Comparison of ENCODE assay signal across 28 cellular contexts in genomic region chr5:171129308-171129707, GRCh38.
"Had no signal": no experiment of that assay in that cellular context is flagged by ENCODE, and none has a peak within 500 bp of the region (broad histone marks: within the 10 kb centered on the region; RNA-seq: fewer than 3 reads in every experiment).

No MANE protein-coding gene starts in this region.

- H3K36me3 Mint-ChIP-seq: activated naive CD4-positive, alpha-beta T cell treated with anti-CD3 and anti-CD28 coated beads, Interleukin-2, amount 50 U/mL, for 24 hours; immature natural killer cell; natural killer cell treated with Interleukin-12 subunit alpha and Interleukin-12 subunit beta and Interleukin-15 and Interleukin-18, amount 100 ng/mL, for 72 hours had no signal

- FAIRE-seq: bronchial epithelial cell, kidney, urothelium cell line had no signal

- ATAC-seq: activated CD8-positive, alpha-beta T cell treated with anti-CD3 and anti-CD28 coated beads for 36 hours; activated T-cell treated with anti-CD3 and anti-CD28 coated beads, Interleukin-2, amount 50 U/mL, for 4 hours; foreskin keratinocyte; lower lobe of right lung; mucosa of descending colon; natural killer cell treated with Interleukin-12 subunit alpha and Interleukin-12 subunit beta and Interleukin-15 and Interleukin-18, amount 100 ng/mL, for 72 hours; sciatic nerve; stimulated activated naive CD8-positive, alpha-beta T cell treated with anti-CD3 and anti-CD28 coated beads, Interleukin-15, Interleukin-2, amounts not matched to agents 100 U/mL and 50 U/mL, for 24 hours; T-helper 17 cell had no signal

- H3K27me3 ChIP-seq: esophagus muscularis mucosa, foreskin keratinocyte, testis, transverse colon had no signal

- H3K27me3 Mint-ChIP-seq: activated B cell treated with CpG ODN at 0.5 μM for 24 hours; activated CD8-positive, alpha-beta T cell treated with anti-CD3 and anti-CD28 coated beads for 36 hours; dendritic cell treated with granulocyte-macrophage colony-stimulating factor and Interleukin-4, amounts not matched to agents 40 ng/mL and 50 ng/mL, for 4 days; T-helper 17 cell had no signal

- H3K36me3 ChIP-seq: esophagus muscularis mucosa, lower lobe of right lung, transverse colon had no signal

- H3K9me3 ChIP-seq: esophagus muscularis mucosa, lower lobe of right lung, mucosa of descending colon, testis, transverse colon had no signal

- H3K27ac Mint-ChIP-seq: activated B cell treated with CpG ODN at 0.5 μM for 24 hours; activated CD8-positive, alpha-beta T cell treated with anti-CD3 and anti-CD28 coated beads for 36 hours; activated naive CD4-positive, alpha-beta T cell treated with anti-CD3 and anti-CD28 coated beads, Interleukin-2, amount 50 U/mL, for 24 hours; activated T-helper 2 cell treated with anti-CD3 and anti-CD28 coated beads, Interferon-gamma antibody, Interleukin-2, Interleukin-4, amounts not matched to agents 10 μg/mL and 5 μg/mL and 100 μg/mL, durations not matched to agents 14 hours and 24 hours and 36 hours; dendritic cell treated with granulocyte-macrophage colony-stimulating factor and Interleukin-4, amounts not matched to agents 40 ng/mL and 50 ng/mL, for 4 days; immature natural killer cell; natural killer cell treated with Interleukin-12 subunit alpha and Interleukin-12 subunit beta and Interleukin-15 and Interleukin-18, amount 100 ng/mL, for 72 hours; T-helper 17 cell had no signal

- H3K4me3 ChIP-seq: esophagus muscularis mucosa, lower lobe of right lung, mucosa of descending colon, skin epidermis, testis, transverse colon had no signal

- H3K4me1 Mint-ChIP-seq: activated B cell treated with CpG ODN at 0.5 μM for 24 hours; activated naive CD4-positive, alpha-beta T cell treated with anti-CD3 and anti-CD28 coated beads, Interleukin-2, amount 50 U/mL, for 24 hours; central memory CD8-positive, alpha-beta T cell; immature natural killer cell had no signal

- H3K9me3 Mint-ChIP-seq: activated B cell treated with CpG ODN at 0.5 μM for 24 hours; activated CD8-positive, alpha-beta T cell treated with anti-CD3 and anti-CD28 coated beads for 36 hours; activated naive CD4-positive, alpha-beta T cell treated with anti-CD3 and anti-CD28 coated beads, Interleukin-2, amount 50 U/mL, for 24 hours; activated T-cell treated with anti-CD3 and anti-CD28 coated beads, Interleukin-2, amount 50 U/mL, for 4 hours; activated T-helper 2 cell treated with anti-CD3 and anti-CD28 coated beads, Interferon-gamma antibody, Interleukin-2, Interleukin-4, amounts not matched to agents 10 μg/mL and 5 μg/mL and 100 μg/mL, durations not matched to agents 14 hours and 24 hours and 36 hours; central memory CD8-positive, alpha-beta T cell; dendritic cell treated with granulocyte-macrophage colony-stimulating factor and Interleukin-4, amounts not matched to agents 40 ng/mL and 50 ng/mL, for 4 days; immature natural killer cell; natural killer cell treated with Interleukin-12 subunit alpha and Interleukin-12 subunit beta and Interleukin-15 and Interleukin-18, amount 100 ng/mL, for 72 hours had no signal

- DNase-seq: activated B cell treated with CpG ODN at 0.5 μM for 24 hours; activated CD4-positive, alpha-beta T cell treated with anti-CD3 and anti-CD28 coated beads, Interleukin-2, amount 50 U/mL, for 1 hour; activated CD8-positive, alpha-beta T cell treated with anti-CD3 and anti-CD28 coated beads for 36 hours; activated T-cell treated with anti-CD3 and anti-CD28 coated beads, Interleukin-2, amount 50 U/mL, for 4 hours; foreskin keratinocyte; immature natural killer cell; kidney; lower lobe of right lung; mesenchymal stem cell; mucosa of descending colon; posterior cingulate gyrus; stimulated activated CD4-positive, alpha-beta T cell treated with anti-CD3 and anti-CD28 coated beads, Interleukin-12 subunit alpha, Interleukin-12 subunit beta, amount 100 ng/mL, for 4 hours; stimulated activated CD4-positive, alpha-beta T cell treated with anti-CD3 and anti-CD28 coated beads, Interleukin-4, amount 100 ng/mL, for 1 hour; stimulated activated naive CD8-positive, alpha-beta T cell treated with anti-CD3 and anti-CD28 coated beads, Interleukin-15, Interleukin-2, amounts not matched to agents 100 U/mL and 50 U/mL, for 24 hours; T-helper 17 cell; T1000; testis; transverse colon had no signal

- H3K27ac ChIP-seq: esophagus muscularis mucosa, foreskin keratinocyte, lower lobe of right lung, skin epidermis, testis, transverse colon had no signal

- H3K4me1 ChIP-seq: esophagus muscularis mucosa, foreskin keratinocyte, lower lobe of right lung, testis, transverse colon had no signal

- H3K4me3 Mint-ChIP-seq: activated B cell treated with CpG ODN at 0.5 μM for 24 hours; activated CD8-positive, alpha-beta T cell treated with anti-CD3 and anti-CD28 coated beads for 36 hours; activated naive CD4-positive, alpha-beta T cell treated with anti-CD3 and anti-CD28 coated beads, Interleukin-2, amount 50 U/mL, for 24 hours; activated T-cell treated with anti-CD3 and anti-CD28 coated beads, Interleukin-2, amount 50 U/mL, for 4 hours; central memory CD8-positive, alpha-beta T cell; dendritic cell treated with granulocyte-macrophage colony-stimulating factor and Interleukin-4, amounts not matched to agents 40 ng/mL and 50 ng/mL, for 4 days; immature natural killer cell; natural killer cell treated with Interleukin-12 subunit alpha and Interleukin-12 subunit beta and Interleukin-15 and Interleukin-18, amount 100 ng/mL, for 72 hours; T-helper 17 cell had no signal
